ENCODE assay signal across 8 cellular contexts in genomic region chr14:22598099-22598895, GRCh38. TPM values are rescaled to one million over a fixed set of nuclear protein-coding genes. Genes with fewer than 3 reads are reported as not detected.
A peak's percentile ranks its signal among the peaks of the same experiment; 100 is the strongest.
DNase-seq lines count a peak whose midpoint lies in the region; ATAC-seq and TF ChIP-seq lines count a peak whose summit lies in the region.

Gene ABHD4, plus strand, starts transcription at chr14:22598300. Its CDS starts 7 bp downstream, at chr14:22598307.

- no peak within 1 kb of the TSS for H4K91ac ChIP-seq in neuronal stem cell (ENCODE audit: low read depth, low read length, poor library complexity)

- H2BK12ac ChIP-seq in neuronal stem cell (ENCODE audit: low read length): no peak within 1 kb of the TSS

- H3K4me3 Mint-ChIP-seq in type B pancreatic cell: peak within 1 kb of the TSS; percentile 98

- peak within 1 kb of the TSS; percentile 74 for H3K4me2 ChIP-seq in neuronal stem cell (ENCODE audit: insufficient read depth, low read length, poor library complexity, severe bottlenecking)

- peaks cover 0 to 44% (median 0%) of the 10 kb centered on the region in 3 experiments for H3K27me3 ChIP-seq in neuronal stem cell (ENCODE audit: control insufficient read depth in 3 of 3, insufficient read depth in 3 of 3, low read depth in 1 of 3, low read length in 3 of 3)

- no peak for TF ChIP-seq CTCF in type B pancreatic cell (conservative IDR thresholded peaks at IDR 0.05)

- ATAC-seq in GM19328 (IDR thresholded peaks at IDR 0.05; ENCODE audit: unreplicated experiment): peak; percentile 70
- peak; percentile 50 for ATAC-seq in HG03565 (IDR thresholded peaks at IDR 0.05; ENCODE audit: unreplicated experiment)
- ATAC-seq in activated naive CD4-positive, alpha-beta T cell treated with anti-CD3 and anti-CD28 coated beads, Interleukin-2, amount 50 U/mL, for 72 hours: peak; percentile 92 to 96

- peak within 1 kb of the TSS; percentile 43 for H2BK5ac ChIP-seq in neuronal stem cell (ENCODE audit: low read length)

- peaks cover 11 to 12% of the 10 kb centered on the region in 2 donors for H3K36me3 ChIP-seq in neuronal stem cell (replicated peaks in 1 of 2; ENCODE audit: control insufficient read depth in 2 of 2, insufficient read depth in 2 of 2, low read length in 2 of 2)

- H3K18ac ChIP-seq in neuronal stem cell (ENCODE audit: low read length): peak within 1 kb of the TSS; percentile 89

- peak within 1 kb of the TSS; percentile 60 for H2BK15ac ChIP-seq in neuronal stem cell (ENCODE audit: low read length)

- H3K4me1 Mint-ChIP-seq in type B pancreatic cell (ENCODE audit: unreplicated experiment): peaks cover 32% of the 10 kb centered on the region

- H3K4ac ChIP-seq in neuronal stem cell (ENCODE audit: low read length): peak within 1 kb of the TSS; percentile 31

- peaks cover 8 to 33% of the 10 kb centered on the region in 2 donors for H3K36me3 Mint-ChIP-seq in activated naive CD4-positive, alpha-beta T cell treated with anti-CD3 and anti-CD28 coated beads, Interleukin-2, amount 50 U/mL, for 72 hours
- H3K36me3 Mint-ChIP-seq in type B pancreatic cell: peaks cover 17% of the 10 kb centered on the region

- no peaks in the 10 kb centered on the region for H3K9me3 ChIP-seq in neuronal stem cell (replicated peaks in 1 of 2; ENCODE audit: control insufficient read depth in 2 of 2, insufficient read depth in 1 of 2, low read depth in 1 of 2, low read length in 2 of 2)

- no peak within 1 kb of the TSS for H3K14ac ChIP-seq in neuronal stem cell (ENCODE audit: low read length)

- peak; percentile 68 for DNase-seq in COLO668 (lab: John Stamatoyannopoulos, UW; ENCODE audit: unreplicated experiment)
- DNase-seq in RPMI8226: peak; percentile 55
- peak; percentile 74 to 77 for DNase-seq in activated naive CD4-positive, alpha-beta T cell treated with anti-CD3 and anti-CD28 coated beads, Interleukin-2, amount 50 U/mL, for 72 hours (ENCODE audit: low spot score in 2 of 2)
- peak; percentile 84 for DNase-seq in globus pallidus (ENCODE audit: low spot score)
- peak; percentile 73 for DNase-seq in neuronal stem cell (ENCODE audit: low spot score)
- DNase-seq in type B pancreatic cell (ENCODE audit: extremely low spot score, unreplicated experiment): peak; percentile 80

- peak within 1 kb of the TSS; percentile 53 for H3K27ac ChIP-seq in neuronal stem cell (replicated peaks; ENCODE audit: low read length)

- H3K9ac ChIP-seq in neuronal stem cell (ENCODE audit: low read depth, low read length, poor library complexity): peak within 1 kb of the TSS; percentile 91

- peak within 1 kb of the TSS; percentile 86 to 94 for H3K27ac Mint-ChIP-seq in activated naive CD4-positive, alpha-beta T cell treated with anti-CD3 and anti-CD28 coated beads, Interleukin-2, amount 50 U/mL, for 72 hours
- H3K27ac Mint-ChIP-seq in type B pancreatic cell: peak within 1 kb of the TSS; percentile 96

- no peak within 1 kb of the TSS for H3K23ac ChIP-seq in neuronal stem cell (ENCODE audit: low read depth, low read length, poor library complexity)

- peak within 1 kb of the TSS; percentile 87 to 92 for H3K4me3 ChIP-seq in neuronal stem cell (ENCODE audit: low read length in 2 of 2)

- no peak within 1 kb of the TSS for H4K8ac ChIP-seq in neuronal stem cell (ENCODE audit: low read depth, low read length)

- peaks cover 26% of the 10 kb centered on the region for H3K27me3 Mint-ChIP-seq in type B pancreatic cell

- no peaks in the 10 kb centered on the region for H3K79me1 ChIP-seq in neuronal stem cell (ENCODE audit: low read depth, low read length)

- H3K4me1 ChIP-seq in neuronal stem cell (ENCODE audit: control insufficient read depth in 2 of 2, insufficient read depth in 1 of 2, low read depth in 1 of 2, low read length in 2 of 2): peaks cover 4 to 6% of the 10 kb centered on the region in 2 donors

- H2BK120ac ChIP-seq in neuronal stem cell (ENCODE audit: low read depth, low read length): no peak within 1 kb of the TSS

- no peak within 1 kb of the TSS for H2AK5ac ChIP-seq in neuronal stem cell (ENCODE audit: low read depth, low read length)

- no peaks in the 10 kb centered on the region for H3K9me3 Mint-ChIP-seq in activated naive CD4-positive, alpha-beta T cell treated with anti-CD3 and anti-CD28 coated beads, Interleukin-2, amount 50 U/mL, for 72 hours
- H3K9me3 Mint-ChIP-seq in type B pancreatic cell: no peaks in the 10 kb centered on the region

- no CpG with 5 or more reads among the region's 49 CpGs for WGBS in neuronal stem cell (ENCODE audit: extremely low coverage in 2 of 2, insufficient read length in 2 of 2, insufficient replicate concordance in 1 of 2), 2 donors

- H2AFZ ChIP-seq in neuronal stem cell (ENCODE audit: low read length): peak within 1 kb of the TSS; percentile 97

RNA-seq across cellular contexts. Expression of gene ABHD4, which starts in this region (rescaled TPM):
- 10 to 100 TPM; 13.8 to 26.5 TPM for total RNA-seq in activated naive CD4-positive, alpha-beta T cell treated with anti-CD3 and anti-CD28 coated beads, Interleukin-2, amount 50 U/mL, for 72 hours
- 21.7 TPM for polyA plus RNA-seq in neuronal stem cell (2013, experiment 1 of 2)
- 20.3 TPM for polyA plus RNA-seq in neuronal stem cell (2013, experiment 2 of 2)
- total RNA-seq in type B pancreatic cell (ENCODE audit: low replicate concordance): 34.1 and 71.0 TPM in 2 replicates

Comparison
In these comparisons a context has a peak if more than half of its experiments do, and no peak if none do; other contexts are left out.
1. Peak in every context shown above with its lines: DNase-seq, ATAC-seq, H3K4me3 ChIP-seq and H3K27ac ChIP-seq.